Comparison of ENCODE assay signal across 15 cellular contexts in the genomic region with DNA sequence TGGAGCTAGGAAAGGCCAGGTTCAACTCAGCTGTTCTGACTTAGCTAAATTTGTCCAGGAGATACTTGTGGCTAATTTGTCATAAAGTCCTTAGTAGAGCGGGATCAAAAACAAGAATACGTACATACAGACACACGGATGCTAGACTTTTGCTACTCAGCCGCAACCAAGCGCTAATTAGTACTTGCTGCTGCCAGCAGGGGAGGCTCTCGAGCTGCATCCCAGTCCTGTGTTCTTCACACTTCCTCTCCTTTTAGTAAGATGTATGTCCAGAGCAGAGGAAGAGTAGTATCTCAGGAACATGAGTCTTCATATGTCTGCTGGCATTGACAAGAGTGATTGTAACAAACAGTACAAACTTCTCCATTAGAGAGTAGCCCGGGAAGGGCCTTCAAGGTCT. TPM values are rescaled to one million over a fixed set of nuclear protein-coding genes. Genes with fewer than 3 reads are reported as not detected.
DNase-seq lines count a peak whose midpoint lies in the region; FAIRE-seq and TF ChIP-seq lines count a peak whose summit lies in the region.
"Had no signal": no experiment of that assay in that cellular context is flagged by ENCODE, and none has a peak within 500 bp of the region (broad histone marks: within the 10 kb centered on the region; RNA-seq: fewer than 3 reads in every experiment).

No MANE protein-coding gene starts in this region.

- H3K4me3 ChIP-seq in OCI-LY7 (ENCODE audit: low read depth, low read length, poor library complexity, severe bottlenecking) (no peak overlapping the region), fibroblast of mammary gland (ENCODE audit: control insufficient read depth, low read depth, low read length) (no peak overlapping the region), ascending aorta (no peak overlapping the region), MG63 (no peak overlapping the region)
- H3K4me3 ChIP-seq: skin epidermis had no signal

- H3K4me1 ChIP-seq in OCI-LY7 (ENCODE audit: insufficient read depth, low read length, poor library complexity, severe bottlenecking) (no peaks in the 10 kb centered on the region), ascending aorta (no peaks in the 10 kb centered on the region)

- H3K9me3 ChIP-seq in OCI-LY7 (ENCODE audit: low read length) (no peaks in the 10 kb centered on the region), ascending aorta (no peaks in the 10 kb centered on the region), MG63 (no peaks in the 10 kb centered on the region)

- no peak overlapping the region for H3K27ac ChIP-seq in OCI-LY7 (ENCODE audit: low read depth, low read length, poor library complexity, severe bottlenecking)
- no peak overlapping the region for H3K27ac ChIP-seq in ascending aorta
- H3K27ac ChIP-seq: skin epidermis had no signal

- FAIRE-seq in HTR-8/SVneo (lab: Jason Lieb, UNC), result no peak
- FAIRE-seq: G401.6 had no signal

- peak; percentile 50 for DNase-seq in 8988T
- DNase-seq in COLO829 (ENCODE audit: low spot score), result peak; percentile 19
- DNase-seq in OCI-LY7 (ENCODE audit: low spot score), result no peak
- DNase-seq in fibroblast of mammary gland (ENCODE audit: low read depth), result no peak
- DNase-seq in amniotic stem cell (lab: John Stamatoyannopoulos, UW), result no peak
- DNase-seq in HTR-8/SVneo (ENCODE audit: insufficient read length, low spot score), result no peak
- no peak for DNase-seq in ascending aorta (ENCODE audit: low spot score in 2 of 2)
- no peak for DNase-seq in MG63
- DNase-seq: activated T-cell treated with anti-CD3 and anti-CD28 coated beads, Interleukin-2, amount 50 U/mL, for 4 hours; effector memory CD8-positive, alpha-beta T cell; NCI-H1694 treated with DMSO at 0.1 percent for 48 hours; SHP77; stimulated activated naive CD8-positive, alpha-beta T cell treated with anti-CD3 and anti-CD28 coated beads, Interleukin-15, Interleukin-2, amounts not matched to agents 100 U/mL and 50 U/mL, for 24 hours had no signal

- H3K4me2 ChIP-seq in OCI-LY7 (ENCODE audit: low read length), result no peak overlapping the region

- H3K27me3 ChIP-seq in ascending aorta (no peaks in the 10 kb centered on the region), MG63 (peaks cover 2% of the 10 kb centered on the region; the same call in 1 of the 2 replicates)

- H3K36me3 ChIP-seq in OCI-LY7 (ENCODE audit: insufficient read depth, low read length), result peaks cover 93% of the 10 kb centered on the region
- H3K36me3 ChIP-seq in ascending aorta, result peaks cover 0 to 34% of the 10 kb centered on the region in 2 donors
- no peaks in the 10 kb centered on the region for H3K36me3 ChIP-seq in MG63

- peak; percentile 71 for TF ChIP-seq CTCF in OCI-LY7 (conservative IDR thresholded peaks at IDR 0.05; ENCODE audit: low read length)
- TF ChIP-seq CTCF in fibroblast of mammary gland (conservative IDR thresholded peaks at IDR 0.05; ENCODE audit: control insufficient read depth, insufficient read depth, low read depth, low read length), result peak; percentile 38
- TF ChIP-seq CTCF in ascending aorta (IDR thresholded peaks at IDR 0.05), result no peak

- CTCF ChIA-PET in OCI-LY7 (lab: Charles Lee; ENCODE audit: unreplicated experiment), result no interaction called here

- H2AFZ ChIP-seq in OCI-LY7 (ENCODE audit: low read length), result no peak overlapping the region

- POLR2A ChIA-PET in OCI-LY7 (lab: Charles Lee), result no interaction called here

- H3K79me2 ChIP-seq in OCI-LY7 (ENCODE audit: insufficient read depth, low read depth, low read length), result no peaks in the 10 kb centered on the region

- no peaks in the 10 kb centered on the region; the same call in 1 of the 2 replicates for H4K20me1 ChIP-seq in OCI-LY7 (ENCODE audit: insufficient read depth, low read length)

- intact Hi-C loops in OCI-LY7 (cut with micrococcal nuclease; ENCODE audit: unreplicated experiment), result no loop called here
- intact Hi-C loops in ascending aorta (cut with DNase I), result no loop called here

- no peaks in the 10 kb centered on the region for H3K9me2 ChIP-seq in OCI-LY7 (ENCODE audit: insufficient read depth, low read length)

- BruUV-seq in OCI-LY7 (replicated peaks; lab: Mats Ljungman, UMichigan), result no TSS peak

RNA-seq across cellular contexts. Expression of gene CYFIP2, which starts 58.3 kb away (rescaled TPM):
- 221 and 258 TPM in 2 replicates for total RNA-seq in OCI-LY7 (2014; rRNA removed; shearing (Covaris generic))
- 419 and 461 TPM in 2 replicates for total RNA-seq in OCI-LY7 (2022)
- total RNA-seq in ascending aorta, result 78.1 TPM
- 4.4 and 5.0 TPM in 2 replicates for total RNA-seq in MG63 (2014; rRNA removed; shearing (Covaris generic); ENCODE audit: low replicate concordance)

Comparison
In these comparisons a context has a peak if more than half of its experiments do, and no peak if none do; other contexts are left out.
1. DNase-seq: peak in 8988T (single experiment) and COLO829 (single experiment); none in OCI-LY7 (single experiment), fibroblast of mammary gland (single experiment), amniotic stem cell (single experiment), HTR-8/SVneo (single experiment), ascending aorta (0 of 2) and MG63 (single experiment).
2. CTCF ChIP-seq: peak in OCI-LY7 (single experiment) and fibroblast of mammary gland (single experiment); none in ascending aorta (0 of 3).
3. RNA of gene CYFIP2, which starts 58.3 kb away (total RNA-seq): 221 to 461 TPM in OCI-LY7 and 78.1 TPM in ascending aorta (single experiment); 4.4 to 5.0 TPM in MG63; every median in the first group is over 10 times any median in the second.